ENCODE assay signal across 1 cellular context in the genomic region with DNA sequence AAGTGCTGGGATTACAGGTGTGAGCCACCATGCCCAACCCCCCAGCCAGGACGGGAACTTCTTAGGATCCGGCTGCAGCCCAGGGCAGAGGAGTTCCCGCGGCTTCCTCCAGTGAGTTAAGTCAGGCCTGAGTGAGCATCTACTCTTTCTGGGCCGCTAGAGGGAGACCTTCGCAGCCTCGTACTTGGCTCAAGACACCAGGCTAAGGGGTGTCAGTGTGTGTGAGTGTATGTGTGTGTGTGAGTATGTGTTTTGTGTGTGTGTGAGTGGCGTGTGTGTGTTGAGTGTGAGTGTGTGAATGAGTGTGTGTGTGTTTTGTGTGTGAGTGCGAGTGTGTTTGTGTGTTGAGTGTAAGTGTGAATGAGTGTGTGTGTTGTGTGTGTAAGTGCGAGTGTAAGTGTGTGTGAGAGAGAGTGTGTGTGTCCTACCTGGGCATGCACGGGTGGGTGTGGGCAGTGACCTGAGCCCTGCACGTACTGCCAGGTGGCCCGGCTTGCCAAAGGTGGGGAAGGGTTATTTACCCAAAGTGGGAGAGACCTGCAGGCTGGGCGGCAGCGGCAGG.
TF ChIP-seq lines count a peak whose summit lies in the region.

No MANE protein-coding gene starts in this region.

TF ChIP-seq in HepG2, 621 proteins besides CTCF, POLR2A, EP300 and RAD21 (continues in another document):
- TF ChIP-seq ZBTB40 (IDR thresholded peaks at IDR 0.05) (no peak; the same call in 1 of the 2 replicates), ZBTB40 (CRISPR knock-in tag; IDR thresholded peaks at IDR 0.05) (no peak; the same call in 1 of the 2 replicates), NAIF1 (CRISPR knock-in tag; IDR thresholded peaks at IDR 0.05; ENCODE audit: borderline replicate concordance) (no peak), ZBTB7A (CRISPR knock-in tag; IDR thresholded peaks at IDR 0.05) (no peak), SRF (IDR thresholded peaks at IDR 0.05; ENCODE audit: low read depth, low read length) (no peak), ATF7 (IDR thresholded peaks at IDR 0.05) (peak; percentile 18; the same call in 1 of the 2 replicates), ATF7 (CRISPR knock-in tag; IDR thresholded peaks at IDR 0.05) (no peak), NFYC (CRISPR knock-in tag; IDR thresholded peaks at IDR 0.05) (no peak), MEIS2 (CRISPR knock-in tag; IDR thresholded peaks at IDR 0.05) (no peak), SMC3 (IDR thresholded peaks at IDR 0.05; ENCODE audit: low read length) (peak; percentile 78), FOSL2 (CRISPR knock-in tag; IDR thresholded peaks at IDR 0.05) (peak; percentile 44), PAWR (CRISPR knock-in tag; IDR thresholded peaks at IDR 0.05; ENCODE audit: borderline replicate concordance) (no peak), HMGXB4 (CRISPR knock-in tag; IDR thresholded peaks at IDR 0.05; ENCODE audit: borderline replicate concordance in 1 of 2, low read depth in 1 of 2) (peak; percentile 32 to 70; a peak in 3 of 4 replicates), ZNF331 (CRISPR knock-in tag; IDR thresholded peaks at IDR 0.05) (peak; percentile 43; the same call in 1 of the 2 replicates), ZBTB1 (CRISPR knock-in tag; IDR thresholded peaks at IDR 0.05; ENCODE audit: borderline replicate concordance) (no peak), MEF2D (CRISPR knock-in tag; IDR thresholded peaks at IDR 0.05) (no peak), CHD2 (IDR thresholded peaks at IDR 0.05; ENCODE audit: low read depth, low read length) (no peak), ZNF569 (CRISPR knock-in tag; IDR thresholded peaks at IDR 0.05; ENCODE audit: borderline replicate concordance) (no peak), JUNB (CRISPR knock-in tag; IDR thresholded peaks at IDR 0.05; ENCODE audit: borderline replicate concordance) (no peak), IKZF1 (IDR thresholded peaks at IDR 0.05) (peak; percentile 79; the same call in 1 of the 2 replicates), NR2F6 (IDR thresholded peaks at IDR 0.05) (no peak), NR2F6 (CRISPR knock-in tag; IDR thresholded peaks at IDR 0.05) (peak; percentile 38; the same call in 1 of the 2 replicates), ZNF891 (CRISPR knock-in tag; IDR thresholded peaks at IDR 0.05) (0 out of 2 replicates have a peak, but pooled peaks have one; percentile 48), SOX6 (IDR thresholded peaks at IDR 0.05) (no peak), SOX6 (CRISPR knock-in tag; IDR thresholded peaks at IDR 0.05) (peak; percentile 40; the same call in 1 of the 2 replicates), KDM2A (CRISPR knock-in tag; IDR thresholded peaks at IDR 0.05; ENCODE audit: borderline replicate concordance, low read depth) (peak; percentile 23; the same call in 1 of the 2 replicates), KDM5A (IDR thresholded peaks at IDR 0.05; ENCODE audit: borderline replicate concordance, low read length) (no peak), FOXA1 (IDR thresholded peaks at IDR 0.05) (peak; percentile 41), FOXA1 (CRISPR knock-in tag; IDR thresholded peaks at IDR 0.05) (no peak), TEAD3 (CRISPR knock-in tag; optimal IDR thresholded peaks at IDR 0.05; ENCODE audit: borderline replicate concordance) (peak; percentile 10), ZBTB8A (CRISPR knock-in tag; IDR thresholded peaks at IDR 0.05; ENCODE audit: borderline replicate concordance, low read depth) (no peak), ETV5 (CRISPR knock-in tag; IDR thresholded peaks at IDR 0.05; ENCODE audit: borderline replicate concordance) (0 out of 2 replicates have a peak, but pooled peaks have one; percentile 13), GATAD2A (CRISPR knock-in tag; IDR thresholded peaks at IDR 0.05) (peak; percentile 36; the same call in 1 of the 2 replicates)
- TF ChIP-seq, protein P1, sequence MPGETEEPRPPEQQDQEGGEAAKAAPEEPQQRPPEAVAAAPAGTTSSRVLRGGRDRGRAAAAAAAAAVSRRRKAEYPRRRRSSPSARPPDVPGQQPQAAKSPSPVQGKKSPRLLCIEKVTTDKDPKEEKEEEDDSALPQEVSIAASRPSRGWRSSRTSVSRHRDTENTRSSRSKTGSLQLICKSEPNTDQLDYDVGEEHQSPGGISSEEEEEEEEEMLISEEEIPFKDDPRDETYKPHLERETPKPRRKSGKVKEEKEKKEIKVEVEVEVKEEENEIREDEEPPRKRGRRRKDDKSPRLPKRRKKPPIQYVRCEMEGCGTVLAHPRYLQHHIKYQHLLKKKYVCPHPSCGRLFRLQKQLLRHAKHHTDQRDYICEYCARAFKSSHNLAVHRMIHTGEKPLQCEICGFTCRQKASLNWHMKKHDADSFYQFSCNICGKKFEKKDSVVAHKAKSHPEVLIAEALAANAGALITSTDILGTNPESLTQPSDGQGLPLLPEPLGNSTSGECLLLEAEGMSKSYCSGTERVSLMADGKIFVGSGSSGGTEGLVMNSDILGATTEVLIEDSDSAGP (CRISPR knock-in tag; IDR thresholded peaks at IDR 0.05; ENCODE audit: borderline replicate concordance): 0 out of 2 replicates have a peak, but pooled peaks have one; percentile 27
- TF ChIP-seq, protein P2, sequence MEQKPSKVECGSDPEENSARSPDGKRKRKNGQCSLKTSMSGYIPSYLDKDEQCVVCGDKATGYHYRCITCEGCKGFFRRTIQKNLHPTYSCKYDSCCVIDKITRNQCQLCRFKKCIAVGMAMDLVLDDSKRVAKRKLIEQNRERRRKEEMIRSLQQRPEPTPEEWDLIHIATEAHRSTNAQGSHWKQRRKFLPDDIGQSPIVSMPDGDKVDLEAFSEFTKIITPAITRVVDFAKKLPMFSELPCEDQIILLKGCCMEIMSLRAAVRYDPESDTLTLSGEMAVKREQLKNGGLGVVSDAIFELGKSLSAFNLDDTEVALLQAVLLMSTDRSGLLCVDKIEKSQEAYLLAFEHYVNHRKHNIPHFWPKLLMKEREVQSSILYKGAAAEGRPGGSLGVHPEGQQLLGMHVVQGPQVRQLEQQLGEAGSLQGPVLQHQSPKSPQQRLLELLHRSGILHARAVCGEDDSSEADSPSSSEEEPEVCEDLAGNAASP (CRISPR knock-in tag; IDR thresholded peaks at IDR 0.05; ENCODE audit: borderline replicate concordance): 0 out of 2 replicates have a peak, but pooled peaks have one; percentile 12
- TF ChIP-seq, protein P3, sequence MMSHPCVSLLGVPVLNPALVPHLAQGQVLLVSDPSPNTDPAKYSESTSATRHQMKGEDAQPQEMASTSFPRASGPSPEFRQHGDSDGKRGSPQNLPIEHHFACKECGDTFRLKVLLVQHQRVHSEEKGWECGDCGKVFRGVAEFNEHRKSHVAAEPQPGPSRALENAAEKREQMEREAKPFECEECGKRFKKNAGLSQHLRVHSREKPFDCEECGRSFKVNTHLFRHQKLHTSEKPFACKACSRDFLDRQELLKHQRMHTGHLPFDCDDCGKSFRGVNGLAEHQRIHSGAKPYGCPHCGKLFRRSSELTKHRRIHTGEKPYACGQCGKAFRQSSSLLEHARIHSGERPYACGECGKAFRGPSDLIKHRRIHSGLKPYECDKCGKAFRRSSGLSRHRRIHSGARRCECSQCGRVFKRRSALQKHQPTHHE (CRISPR knock-in tag; IDR thresholded peaks at IDR 0.05; ENCODE audit: borderline replicate concordance): no peak
- TF ChIP-seq, protein P4, sequence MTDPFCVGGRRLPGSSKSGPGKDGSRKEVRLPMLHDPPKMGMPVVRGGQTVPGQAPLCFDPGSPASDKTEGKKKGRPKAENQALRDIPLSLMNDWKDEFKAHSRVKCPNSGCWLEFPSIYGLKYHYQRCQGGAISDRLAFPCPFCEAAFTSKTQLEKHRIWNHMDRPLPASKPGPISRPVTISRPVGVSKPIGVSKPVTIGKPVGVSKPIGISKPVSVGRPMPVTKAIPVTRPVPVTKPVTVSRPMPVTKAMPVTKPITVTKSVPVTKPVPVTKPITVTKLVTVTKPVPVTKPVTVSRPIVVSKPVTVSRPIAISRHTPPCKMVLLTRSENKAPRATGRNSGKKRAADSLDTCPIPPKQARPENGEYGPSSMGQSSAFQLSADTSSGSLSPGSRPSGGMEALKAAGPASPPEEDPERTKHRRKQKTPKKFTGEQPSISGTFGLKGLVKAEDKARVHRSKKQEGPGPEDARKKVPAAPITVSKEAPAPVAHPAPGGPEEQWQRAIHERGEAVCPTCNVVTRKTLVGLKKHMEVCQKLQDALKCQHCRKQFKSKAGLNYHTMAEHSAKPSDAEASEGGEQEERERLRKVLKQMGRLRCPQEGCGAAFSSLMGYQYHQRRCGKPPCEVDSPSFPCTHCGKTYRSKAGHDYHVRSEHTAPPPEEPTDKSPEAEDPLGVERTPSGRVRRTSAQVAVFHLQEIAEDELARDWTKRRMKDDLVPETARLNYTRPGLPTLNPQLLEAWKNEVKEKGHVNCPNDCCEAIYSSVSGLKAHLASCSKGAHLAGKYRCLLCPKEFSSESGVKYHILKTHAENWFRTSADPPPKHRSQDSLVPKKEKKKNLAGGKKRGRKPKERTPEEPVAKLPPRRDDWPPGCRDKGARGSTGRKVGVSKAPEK (CRISPR knock-in tag; IDR thresholded peaks at IDR 0.05; ENCODE audit: borderline replicate concordance): no peak
- TF ChIP-seq, protein P5, sequence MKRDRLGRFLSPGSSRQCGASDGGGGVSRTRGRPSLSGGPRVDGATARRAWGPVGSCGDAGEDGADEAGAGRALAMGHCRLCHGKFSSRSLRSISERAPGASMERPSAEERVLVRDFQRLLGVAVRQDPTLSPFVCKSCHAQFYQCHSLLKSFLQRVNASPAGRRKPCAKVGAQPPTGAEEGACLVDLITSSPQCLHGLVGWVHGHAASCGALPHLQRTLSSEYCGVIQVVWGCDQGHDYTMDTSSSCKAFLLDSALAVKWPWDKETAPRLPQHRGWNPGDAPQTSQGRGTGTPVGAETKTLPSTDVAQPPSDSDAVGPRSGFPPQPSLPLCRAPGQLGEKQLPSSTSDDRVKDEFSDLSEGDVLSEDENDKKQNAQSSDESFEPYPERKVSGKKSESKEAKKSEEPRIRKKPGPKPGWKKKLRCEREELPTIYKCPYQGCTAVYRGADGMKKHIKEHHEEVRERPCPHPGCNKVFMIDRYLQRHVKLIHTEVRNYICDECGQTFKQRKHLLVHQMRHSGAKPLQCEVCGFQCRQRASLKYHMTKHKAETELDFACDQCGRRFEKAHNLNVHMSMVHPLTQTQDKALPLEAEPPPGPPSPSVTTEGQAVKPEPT (CRISPR knock-in tag; IDR thresholded peaks at IDR 0.05; ENCODE audit: low read depth): 0 out of 2 replicates have a peak, but pooled peaks have one; percentile 26
